ENCODE assay signal across 17 cellular contexts in the genomic region with DNA sequence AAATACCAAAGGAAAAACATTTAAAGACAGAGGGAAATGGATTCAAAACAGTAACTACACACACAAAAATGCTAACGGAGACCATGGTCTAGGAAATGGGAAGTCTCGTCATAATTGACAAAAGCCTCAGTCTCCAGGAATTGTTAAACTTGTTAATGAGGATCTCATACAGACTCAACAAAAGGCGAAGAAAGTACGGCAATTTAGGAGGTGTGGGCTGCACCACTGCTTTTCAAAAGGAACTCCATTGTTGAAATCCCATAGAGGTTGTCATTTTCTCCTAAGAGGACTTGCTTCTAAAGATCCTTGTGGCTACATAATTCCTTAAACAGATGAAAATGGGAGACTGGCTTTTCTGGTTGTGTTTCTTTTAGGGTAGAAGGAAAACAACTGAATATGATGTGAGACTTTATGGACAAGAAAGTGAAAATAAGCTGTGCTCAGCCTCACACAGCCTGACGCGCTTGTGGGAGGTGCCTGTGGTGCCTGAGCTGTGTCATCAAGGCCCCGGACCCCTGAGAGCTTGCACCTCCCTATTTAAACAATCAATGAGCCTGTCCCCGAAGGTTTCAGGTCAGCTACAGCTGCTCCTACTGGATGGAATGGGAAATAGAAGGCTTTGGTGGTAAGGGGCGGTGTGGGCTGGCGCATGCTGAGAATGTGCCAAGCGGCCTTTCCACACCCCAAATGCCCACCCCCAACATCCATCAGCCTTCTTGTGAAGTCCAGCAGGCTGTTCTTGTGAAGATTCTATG. TPM values are rescaled to one million over a fixed set of nuclear protein-coding genes. Genes with fewer than 3 reads are reported as not detected.
DNase-seq lines count a peak whose midpoint lies in the region; ATAC-seq and TF ChIP-seq lines count a peak whose summit lies in the region.
"Had no signal": no experiment of that assay in that cellular context is flagged by ENCODE, and none has a peak within 500 bp of the region (broad histone marks: within the 10 kb centered on the region; RNA-seq: fewer than 3 reads in every experiment).

No MANE protein-coding gene starts in this region.

- H3K27ac ChIP-seq in neural progenitor cell = peak overlapping the region; percentile 75
- H3K27ac ChIP-seq: testis had no signal

- H3K9me3 ChIP-seq in neural progenitor cell (ENCODE audit: low read depth) = no peaks in the 10 kb centered on the region
- H3K9me3 ChIP-seq: testis had no signal

- peaks cover 10% of the 10 kb centered on the region for H3F3A ChIP-seq in neural progenitor cell (ENCODE audit: low read depth)

- H3K4me2 ChIP-seq in neural progenitor cell = peak overlapping the region; percentile 45

- no peak overlapping the region for H2AFZ ChIP-seq in neural progenitor cell (replicated peaks)

- no peaks in the 10 kb centered on the region for H3K27me3 ChIP-seq in neural progenitor cell
- H3K27me3 ChIP-seq: testis had no signal

- no peak for DNase-seq in activated CD4-positive, CD25-positive, alpha-beta regulatory T cell (lab: John Stamatoyannopoulos, UW)
- DNase-seq in astrocyte of the spinal cord (ENCODE audit: low read depth, low spot score) (no peak), neural progenitor cell (ENCODE audit: low spot score) (peak; percentile 70), cerebellar cortex (ENCODE audit: low spot score) (no peak), H4 (ENCODE audit: low spot score) (no peak)
- DNase-seq: Karpas-422, left colon, natural killer cell, NCI-H2029 treated with DMSO at 0.1 percent for 48 hours, NCI-H774, testis had no signal

- peak; percentile 46 to 51 for ATAC-seq in activated CD4-positive, CD25-positive, alpha-beta regulatory T cell treated with anti-CD3 and anti-CD28 coated beads, Interleukin-2, amount 50 U/mL, for 24 hours
- ATAC-seq in HG02973 (IDR thresholded peaks at IDR 0.05; ENCODE audit: unreplicated experiment) (peak; percentile 48), HG02970 (IDR thresholded peaks at IDR 0.05; ENCODE audit: low FRiP score, unreplicated experiment) (no peak)
- ATAC-seq: left colon, natural killer cell had no signal

- no peaks in the 10 kb centered on the region for H3K36me3 ChIP-seq in neural progenitor cell

- no peaks in the 10 kb centered on the region for H3K9me3 Mint-ChIP-seq in neural progenitor cell
- H3K9me3 Mint-ChIP-seq: brain, natural killer cell had no signal

- H3K4me1 ChIP-seq in neural progenitor cell = peaks cover 18% of the 10 kb centered on the region
- H3K4me1 ChIP-seq: testis had no signal

- no peak overlapping the region for H3K9ac ChIP-seq in neural progenitor cell

- peak overlapping the region; percentile 47 for H3K27ac Mint-ChIP-seq in neural progenitor cell

- H4K20me1 ChIP-seq in neural progenitor cell (ENCODE audit: low read depth) = no peaks in the 10 kb centered on the region

- peaks cover 28% of the 10 kb centered on the region for H3K4me1 Mint-ChIP-seq in neural progenitor cell

- H3K27me3 Mint-ChIP-seq in neural progenitor cell (ENCODE audit: insufficient read depth, low read depth) = no peaks in the 10 kb centered on the region
- H3K27me3 Mint-ChIP-seq: brain had no signal

- no peaks in the 10 kb centered on the region for H3K79me2 ChIP-seq in neural progenitor cell (ENCODE audit: low read depth)

- H3K4me3 ChIP-seq in astrocyte of the spinal cord (ENCODE audit: low read depth, low read length) (no peak overlapping the region), neural progenitor cell (no peak overlapping the region)
- H3K4me3 ChIP-seq: testis had no signal

- H3K36me3 Mint-ChIP-seq in neural progenitor cell = peaks cover 25% of the 10 kb centered on the region
- H3K36me3 Mint-ChIP-seq: natural killer cell had no signal

- in situ Hi-C loops in astrocyte of the spinal cord (cut with HindIII; ENCODE audit: low sequenced_read_pairs) = no loop called here

- H3K4me3 Mint-ChIP-seq in neural progenitor cell = no peak overlapping the region
- H3K4me3 Mint-ChIP-seq: natural killer cell had no signal

- TF ChIP-seq CTCF in astrocyte of the spinal cord (IDR thresholded peaks at IDR 0.05; ENCODE audit: low read depth, low read length) (peak; percentile 17), neural progenitor cell (IDR thresholded peaks at IDR 0.05) (peak; percentile 49)

RNA-seq across cellular contexts. Expression of a gene that starts 2.5 kb away (rescaled TPM):
- not detected in 2 replicates for total RNA-seq in neural progenitor cell (ENCODE audit: low replicate concordance)
- not detected in 2 replicates for total RNA-seq in H4 (2014; rRNA removed; shearing (Covaris generic))
- total RNA-seq: A172, left colon, natural killer cell, skeletal muscle tissue, testis had no signal

RNA-seq across cellular contexts. Expression of a gene that starts 53.0 kb away (rescaled TPM):
- 24.1 and 24.6 TPM in 2 replicates for total RNA-seq in neural progenitor cell (ENCODE audit: low replicate concordance)
- total RNA-seq in H4 (2014; rRNA removed; shearing (Covaris generic)) = 8.4 and 15.6 TPM in 2 replicates
